ENCODE assay signal across 8 cellular contexts in genomic region chr12:96502477-96502876, GRCh38.
DNase-seq lines count a peak whose midpoint lies in the region; ATAC-seq lines count a peak whose summit lies in the region.

No MANE protein-coding gene starts in this region.

- H3K4me1 Mint-ChIP-seq in stimulated activated memory B cell treated with anti-CD40 and anti-IgM and Interleukin-4, amounts not matched to agents 10 μg/mL and 1 μg/mL and 100 μg/mL, for 72 hours: peaks cover 44% of the 10 kb centered on the region

- H3K27ac Mint-ChIP-seq in stimulated activated memory B cell treated with anti-CD40 and anti-IgM and Interleukin-4, amounts not matched to agents 10 μg/mL and 1 μg/mL and 100 μg/mL, for 72 hours: peak overlapping the region; percentile 96

- H3K27me3 Mint-ChIP-seq in stimulated activated memory B cell treated with anti-CD40 and anti-IgM and Interleukin-4, amounts not matched to agents 10 μg/mL and 1 μg/mL and 100 μg/mL, for 72 hours: no peaks in the 10 kb centered on the region

- H3K9me3 Mint-ChIP-seq in stimulated activated memory B cell treated with anti-CD40 and anti-IgM and Interleukin-4, amounts not matched to agents 10 μg/mL and 1 μg/mL and 100 μg/mL, for 72 hours: no peaks in the 10 kb centered on the region

- H3K36me3 Mint-ChIP-seq in stimulated activated memory B cell treated with anti-CD40 and anti-IgM and Interleukin-4, amounts not matched to agents 10 μg/mL and 1 μg/mL and 100 μg/mL, for 72 hours: no peaks in the 10 kb centered on the region

- peak; percentile 50 for ATAC-seq in HG03039 (IDR thresholded peaks at IDR 0.05; ENCODE audit: unreplicated experiment)
- ATAC-seq in stimulated activated memory B cell treated with anti-CD40 and anti-IgM and Interleukin-4, amounts not matched to agents 10 μg/mL and 1 μg/mL and 100 μg/mL, for 72 hours: peak; percentile 54

- DNase-seq in NK-92 treated with Interleukin-12 subunit alpha and Interleukin-12 subunit beta, amount 100 ng/mL, for 24 hours (lab: John Stamatoyannopoulos, UW): peak; percentile 5
- no peak for DNase-seq in NK-92 (lab: John Stamatoyannopoulos, UW; ENCODE audit: unreplicated experiment)
- DNase-seq in activated T-cell treated with anti-CD3 and anti-CD28 coated beads, Interleukin-2, amount 50 U/mL, for 48 hours: peak; percentile 29 to 39
- no peak for DNase-seq in NCI-H1436 treated with DMSO at 0.1 percent for 48 hours (lab: John Stamatoyannopoulos, UW)
- no peak for DNase-seq in DMS 273 (lab: John Stamatoyannopoulos, UW; ENCODE audit: unreplicated experiment)
- no peak for DNase-seq in NCI-H510A (lab: John Stamatoyannopoulos, UW)

- H3K4me3 Mint-ChIP-seq in stimulated activated memory B cell treated with anti-CD40 and anti-IgM and Interleukin-4, amounts not matched to agents 10 μg/mL and 1 μg/mL and 100 μg/mL, for 72 hours: peak overlapping the region; percentile 5

Comparison
In these comparisons a context has a peak if more than half of its experiments do, and no peak if none do; other contexts are left out.
1. DNase-seq: peak in NK-92 treated with Interleukin-12 subunit alpha and Interleukin-12 subunit beta, amount 100 ng/mL, for 24 hours (single experiment) and activated T-cell treated with anti-CD3 and anti-CD28 coated beads, Interleukin-2, amount 50 U/mL, for 48 hours (2 of 2); none in NK-92 (single experiment), NCI-H1436 treated with DMSO at 0.1 percent for 48 hours (single experiment), DMS 273 (single experiment) and NCI-H510A (single experiment).